ENCODE assay signal across 17 cellular contexts in the genomic region with DNA sequence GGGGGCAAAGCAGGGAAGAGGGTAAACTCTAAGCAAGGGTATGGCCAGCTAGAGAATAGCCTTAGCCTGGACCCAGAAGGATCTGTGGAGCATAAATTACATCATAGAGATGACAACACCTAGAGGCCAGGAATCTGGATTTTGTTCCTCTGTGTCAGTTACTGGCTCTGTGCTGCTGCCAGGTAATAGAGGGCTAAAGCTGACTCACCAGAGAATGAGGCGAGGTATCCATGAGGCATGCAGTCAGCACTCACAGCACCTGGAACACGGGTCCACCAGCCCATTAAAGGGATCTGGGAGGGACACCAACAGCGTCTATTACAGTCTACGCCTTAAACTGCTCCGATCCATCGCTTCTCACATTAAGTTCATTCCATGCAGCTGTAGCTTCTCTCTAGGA.
DNase-seq lines count a peak whose midpoint lies in the region; ATAC-seq, FAIRE-seq and TF ChIP-seq lines count a peak whose summit lies in the region.
"Had no signal": no experiment of that assay in that cellular context is flagged by ENCODE, and none has a peak within 500 bp of the region (broad histone marks: within the 10 kb centered on the region; RNA-seq: fewer than 3 reads in every experiment).

No MANE protein-coding gene starts in this region.

- H3K79me2 ChIP-seq in PC-3 (ENCODE audit: low read length), result no peaks in the 10 kb centered on the region
- H3K79me2 ChIP-seq in trophoblast cell (ENCODE audit: control insufficient read depth, insufficient read depth, low read length, poor library complexity), result no peaks in the 10 kb centered on the region

- H3K4me1 ChIP-seq in PC-3 (ENCODE audit: insufficient read depth, low read length), result no peaks in the 10 kb centered on the region
- no peaks in the 10 kb centered on the region for H3K4me1 ChIP-seq in foreskin keratinocyte
- no peaks in the 10 kb centered on the region for H3K4me1 ChIP-seq in trophoblast cell (ENCODE audit: control insufficient read depth in 1 of 2, insufficient read depth in 2 of 2, low read length in 2 of 2)
- H3K4me1 ChIP-seq in Caco-2, result no peaks in the 10 kb centered on the region
- H3K4me1 ChIP-seq: BLaER1 treated with 17β-estradiol and CSF1 and Interleukin-3, amounts not matched to agents 10 nM and 100 nM; HAP-1 had no signal

- WGBS in trophoblast cell (ENCODE audit: extremely low coverage, insufficient coverage, insufficient read length), result no CpG with 5 or more reads among the region's 6 CpGs

- CTCF ChIA-PET in PC-3 (lab: Charles Lee), result no interaction called here
- CTCF ChIA-PET in Caco-2 (lab: Charles Lee), result no interaction called here

- H3K4me3 ChIP-seq in PC-3 (ENCODE audit: low read length) (no peak overlapping the region), bronchial epithelial cell (ENCODE audit: low read depth, low read length) (no peak overlapping the region), trophoblast cell (ENCODE audit: low read depth, low read length) (no peak overlapping the region), Caco-2 (ENCODE audit: low read depth, low read length) (no peak overlapping the region)
- H3K4me3 ChIP-seq: BLaER1 treated with 17β-estradiol and CSF1 and Interleukin-3, amounts not matched to agents 10 nM and 100 nM; GM12878; HAP-1 had no signal

- no peaks in the 10 kb centered on the region for H3K36me3 ChIP-seq in PC-3 (ENCODE audit: low read depth, low read length)
- no peaks in the 10 kb centered on the region for H3K36me3 ChIP-seq in bronchial epithelial cell (ENCODE audit: control insufficient read depth, insufficient read depth, low read length)
- no peaks in the 10 kb centered on the region for H3K36me3 ChIP-seq in trophoblast cell (ENCODE audit: control insufficient read depth in 1 of 2, insufficient read depth in 2 of 2, low read length in 2 of 2)
- no peaks in the 10 kb centered on the region for H3K36me3 ChIP-seq in Caco-2 (ENCODE audit: control insufficient read depth, insufficient read depth, low read length)
- H3K36me3 ChIP-seq: BLaER1 treated with 17β-estradiol and CSF1 and Interleukin-3, amounts not matched to agents 10 nM and 100 nM; HAP-1 had no signal

- no peak overlapping the region for H4K8ac ChIP-seq in trophoblast cell (ENCODE audit: low read depth, low read length)

- H4K20me1 ChIP-seq in PC-3 (ENCODE audit: low read length), result no peaks in the 10 kb centered on the region
- H4K20me1 ChIP-seq: BLaER1 treated with 17β-estradiol and CSF1 and Interleukin-3, amounts not matched to agents 10 nM and 100 nM had no signal

- H2BK5ac ChIP-seq in trophoblast cell (ENCODE audit: low read depth, low read length, poor library complexity), result no peak overlapping the region

- no peak overlapping the region for H4K91ac ChIP-seq in trophoblast cell (ENCODE audit: low read depth, low read length)

- intact Hi-C loops in PC-3 (cut with micrococcal nuclease), result no loop called here
- intact Hi-C loops in left cardiac atrium (cut with DNase I), result no loop called here
- intact Hi-C loops in Caco-2 (cut with micrococcal nuclease; ENCODE audit: unreplicated experiment), result no loop called here

- H3K9me2 ChIP-seq in PC-3 (replicated peaks; ENCODE audit: low read length), result no peaks in the 10 kb centered on the region

- BruUV-seq in PC-3 (replicated peaks; lab: Mats Ljungman, UMichigan) (no TSS peak), Caco-2 (replicated peaks; lab: Mats Ljungman, UMichigan) (no TSS peak)

- H3K23ac ChIP-seq in trophoblast cell (ENCODE audit: low read length), result no peak overlapping the region

- no peak overlapping the region for H3K27ac ChIP-seq in PC-3 (ENCODE audit: low read length)
- no peak overlapping the region for H3K27ac ChIP-seq in foreskin keratinocyte
- no peak overlapping the region for H3K27ac ChIP-seq in trophoblast cell (ENCODE audit: low read depth, low read length)
- H3K27ac ChIP-seq: BLaER1 treated with 17β-estradiol and CSF1 and Interleukin-3, amounts not matched to agents 10 nM and 100 nM; HL-60 had no signal

- H3K18ac ChIP-seq in trophoblast cell (ENCODE audit: low read length), result no peak overlapping the region

- no peak overlapping the region for H2BK12ac ChIP-seq in trophoblast cell (ENCODE audit: low read length)

- peaks cover 10% of the 10 kb centered on the region for H3K27me3 Mint-ChIP-seq in Caco-2 (ENCODE audit: insufficient read depth, unreplicated experiment)

- peaks cover 13% of the 10 kb centered on the region for H3K9me3 Mint-ChIP-seq in Caco-2 (ENCODE audit: unreplicated experiment)
- H3K9me3 Mint-ChIP-seq: CD8-positive, alpha-beta T cell had no signal

- no peaks in the 10 kb centered on the region for H3F3A ChIP-seq in PC-3 (ENCODE audit: low read length, unreplicated experiment)

- POLR2A ChIA-PET in PC-3 (lab: Charles Lee; ENCODE audit: unreplicated experiment), result no interaction called here
- POLR2A ChIA-PET in Caco-2 (lab: Charles Lee), result no interaction called here

- H2AK5ac ChIP-seq in trophoblast cell (ENCODE audit: low read length), result no peak overlapping the region

- H3K27me3 ChIP-seq in PC-3 (ENCODE audit: low read length) (peaks cover 38% of the 10 kb centered on the region), bronchial epithelial cell (ENCODE audit: control insufficient read depth, insufficient read depth, low read length) (no peaks in the 10 kb centered on the region), foreskin keratinocyte (no peaks in the 10 kb centered on the region), trophoblast cell (ENCODE audit: insufficient read depth, low read length) (no peaks in the 10 kb centered on the region), Caco-2 (replicated peaks; ENCODE audit: control insufficient read depth, insufficient read depth, low read length) (no peaks in the 10 kb centered on the region)
- H3K27me3 ChIP-seq: BLaER1 treated with 17β-estradiol and CSF1 and Interleukin-3, amounts not matched to agents 10 nM and 100 nM had no signal

- H3K27ac Mint-ChIP-seq in Caco-2 (ENCODE audit: unreplicated experiment), result no peak overlapping the region
- H3K27ac Mint-ChIP-seq: B cell; CD8-positive, alpha-beta T cell had no signal

- no peak overlapping the region for H2BK120ac ChIP-seq in trophoblast cell (ENCODE audit: insufficient read depth, low read length, poor library complexity)

- no peak overlapping the region for H3K4me2 ChIP-seq in PC-3 (ENCODE audit: low read length)
- no peak overlapping the region for H3K4me2 ChIP-seq in trophoblast cell (ENCODE audit: low read length)
- H3K4me2 ChIP-seq: BLaER1 treated with 17β-estradiol and CSF1 and Interleukin-3, amounts not matched to agents 10 nM and 100 nM had no signal

- no peak overlapping the region for H4K12ac ChIP-seq in trophoblast cell (ENCODE audit: low read depth, low read length)

- H3K14ac ChIP-seq in trophoblast cell (ENCODE audit: low read length), result no peak overlapping the region

- H3K36me3 Mint-ChIP-seq in Caco-2 (ENCODE audit: insufficient read depth, unreplicated experiment), result no peaks in the 10 kb centered on the region
- H3K36me3 Mint-ChIP-seq: CD8-positive, alpha-beta T cell had no signal

- FAIRE-seq in bronchial epithelial cell (lab: Jason Lieb, UNC), result peak; percentile 92
- FAIRE-seq: GM12878 had no signal

- H3K9ac ChIP-seq in PC-3 (ENCODE audit: low read length), result no peak overlapping the region
- H3K9ac ChIP-seq in trophoblast cell (ENCODE audit: low read length), result no peak overlapping the region
- H3K9ac ChIP-seq: BLaER1 treated with 17β-estradiol and CSF1 and Interleukin-3, amounts not matched to agents 10 nM and 100 nM had no signal

- DNase-seq in PC-3 (peak; percentile 28), bronchial epithelial cell (ENCODE audit: low read depth) (peak; percentile 67), foreskin keratinocyte (peak in 1 of 2 donors; percentile 26), trophoblast cell (peak; percentile 88 to 94), left cardiac atrium (no peak), Caco-2 (no peak), NCI-H1694 (lab: John Stamatoyannopoulos, UW) (no peak)
- DNase-seq: CD8-positive, alpha-beta T cell; DMS 273 treated with DMSO at 0.1 percent for 48 hours; DMS53; DND-41; EL had no signal

- no peak overlapping the region for H3K4me3 Mint-ChIP-seq in Caco-2 (ENCODE audit: unreplicated experiment)
- H3K4me3 Mint-ChIP-seq: B cell; CD8-positive, alpha-beta T cell had no signal

- no peaks in the 10 kb centered on the region for H3K79me1 ChIP-seq in trophoblast cell (ENCODE audit: low read length)

- H3K4ac ChIP-seq in trophoblast cell (ENCODE audit: low read depth, low read length), result no peak overlapping the region

- H3K9me3 ChIP-seq in PC-3 (ENCODE audit: low read length) (no peaks in the 10 kb centered on the region), trophoblast cell (ENCODE audit: insufficient read depth, low read depth, low read length) (no peaks in the 10 kb centered on the region), Caco-2 (no peaks in the 10 kb centered on the region)
- H3K9me3 ChIP-seq: HAP-1 had no signal

- no peak overlapping the region for H2AFZ ChIP-seq in PC-3 (ENCODE audit: low read length)
- H2AFZ ChIP-seq in trophoblast cell (ENCODE audit: insufficient read depth, low read length, poor library complexity), result no peak overlapping the region

- H3K4me1 Mint-ChIP-seq in Caco-2 (ENCODE audit: low read depth, unreplicated experiment), result no peaks in the 10 kb centered on the region
- H3K4me1 Mint-ChIP-seq: B cell had no signal

- TF ChIP-seq CTCF in PC-3 (conservative IDR thresholded peaks at IDR 0.05; ENCODE audit: low read depth, low read length) (no peak), bronchial epithelial cell (IDR thresholded peaks at IDR 0.05; ENCODE audit: insufficient read depth, low read length, severe bottlenecking) (no peak), foreskin keratinocyte (conservative IDR thresholded peaks at IDR 0.05) (no peak), Caco-2 (IDR thresholded peaks at IDR 0.05; ENCODE audit: insufficient read depth in 1 of 2, low read depth in 1 of 2, low read length in 1 of 2, severe bottlenecking in 1 of 2, unreplicated experiment in 1 of 2) (no peak)

- ATAC-seq in PC-3, result no peak
- peak; percentile 19 for ATAC-seq in foreskin keratinocyte
- ATAC-seq in left cardiac atrium, result no peak
- ATAC-seq: CD8-positive, alpha-beta T cell; GM12878 had no signal

Comparison
In these comparisons a context has a peak if more than half of its experiments do, and no peak if none do; other contexts are left out.
1. DNase-seq: peak in PC-3 (single experiment), bronchial epithelial cell (single experiment) and trophoblast cell (2 of 2); none in left cardiac atrium (single experiment), Caco-2 (0 of 2) and NCI-H1694 (single experiment).